15 cellular contexts compared by ENCODE assay signal in the genomic region with DNA sequence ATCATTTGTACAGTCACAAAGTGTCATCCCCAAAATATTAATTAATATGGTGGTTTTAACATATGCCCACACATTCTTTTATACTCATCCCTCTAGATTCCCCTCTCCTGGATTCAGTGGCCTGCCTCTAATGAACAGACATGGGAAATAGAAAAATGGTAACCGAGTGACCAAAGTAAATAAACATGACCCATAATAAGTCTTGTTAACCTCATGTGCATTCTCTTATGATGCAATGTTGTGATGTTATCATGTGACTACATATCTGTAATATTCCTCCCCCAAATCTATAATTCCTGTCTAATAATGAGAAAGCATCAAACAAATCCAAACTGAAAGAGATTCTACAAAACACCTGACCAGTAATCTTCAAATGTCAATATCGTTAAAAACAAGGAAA.
DNase-seq lines count a peak whose midpoint lies in the region; FAIRE-seq and TF ChIP-seq lines count a peak whose summit lies in the region.
"Had no signal": no experiment of that assay in that cellular context is flagged by ENCODE, and none has a peak within 500 bp of the region (broad histone marks: within the 10 kb centered on the region; RNA-seq: fewer than 3 reads in every experiment).

No MANE protein-coding gene starts in this region.

- no peaks in the 10 kb centered on the region for H4K20me1 ChIP-seq in endothelial cell of umbilical vein (replicated peaks; ENCODE audit: control insufficient read depth, extremely low read depth, insufficient read depth, low read length)

- CTCF ChIA-PET in endothelial cell of umbilical vein (lab: Charles Lee): interaction anchor here (0.6 to 3.9 kb wide), 27 partner anchors 9 to 630 kb away, joined by 3 to 125 read pairs (median 5); no protein-coding TSS in a partner anchor

- BruUV-seq in endothelial cell of umbilical vein (replicated peaks; lab: Mats Ljungman, UMichigan): no TSS peak

- no peak for TF ChIP-seq POLR2A in endothelial cell of umbilical vein (IDR thresholded peaks at IDR 0.05; ENCODE audit: low read depth, low read length)

- no peak overlapping the region for H3K9ac ChIP-seq in endothelial cell of umbilical vein (replicated peaks; ENCODE audit: extremely low read depth, insufficient read depth, low read length)

- no peak overlapping the region for H3K4me3 ChIP-seq in endothelial cell of umbilical vein (replicated peaks in 1 of 3; ENCODE audit: insufficient read depth in 1 of 3, low read depth in 1 of 3, low read length in 3 of 3)

- no peak for TF ChIP-seq CTCF in endothelial cell of umbilical vein (IDR thresholded peaks at IDR 0.05; ENCODE audit: extremely low read depth in 1 of 2, insufficient read depth in 1 of 2, low read depth in 1 of 2, low read length in 2 of 2)

- H3K36me3 ChIP-seq in endothelial cell of umbilical vein (ENCODE audit: control insufficient read depth in 2 of 2, extremely low read depth in 1 of 2, insufficient read depth in 2 of 2, low read length in 2 of 2): no peaks in the 10 kb centered on the region

- H3K79me2 ChIP-seq in endothelial cell of umbilical vein (ENCODE audit: control insufficient read depth, insufficient read depth, low read length): no peaks in the 10 kb centered on the region

- FAIRE-seq in endothelial cell of umbilical vein (lab: Jason Lieb, UNC): no peak

- H3K27ac ChIP-seq in endothelial cell of umbilical vein (ENCODE audit: insufficient read depth, low read depth, low read length): no peak overlapping the region

- H2AFZ ChIP-seq in endothelial cell of umbilical vein (ENCODE audit: low read depth, low read length): no peak overlapping the region

- POLR2A ChIA-PET in endothelial cell of umbilical vein (lab: Charles Lee): no interaction called here

- H3K27me3 ChIP-seq in endothelial cell of umbilical vein (ENCODE audit: control insufficient read depth in 2 of 2, insufficient read depth in 2 of 2, low read length in 2 of 2): no peaks in the 10 kb centered on the region

- no peaks in the 10 kb centered on the region for H3K9me1 ChIP-seq in endothelial cell of umbilical vein (replicated peaks; ENCODE audit: control insufficient read depth, extremely low read depth, insufficient read depth, low read length)

- H3K4me2 ChIP-seq in endothelial cell of umbilical vein (ENCODE audit: insufficient read depth, low read length): no peak overlapping the region

- H3K4me1 ChIP-seq in endothelial cell of umbilical vein (ENCODE audit: control insufficient read depth, extremely low read depth, insufficient read depth, low read length): peaks cover 10% of the 10 kb centered on the region

- dilution Hi-C loops in endothelial cell of umbilical vein (cut with MboI; ENCODE audit: extremely low pct_ligation_motif_present, low sequenced_read_pairs): no loop called here

- DNase-seq in EL (peak; percentile 52), NCI-H226 (peak; percentile 41), endothelial cell of umbilical vein (ENCODE audit: low read depth, low spot score) (peak; percentile 17), lung microvascular endothelial cell (ENCODE audit: low read depth in 2 of 2) (peak; percentile 46 to 52), mucosa of gallbladder (ENCODE audit: low spot score) (no peak), posterior cingulate gyrus (no peak), T-helper 1 cell (no peak)
- DNase-seq: Calu3; CD4-positive, alpha-beta T cell; GF-D8; H9; NCI-H1436; NCI-H2081; NCI-H526; PC-3 had no signal

- intact Hi-C loops in endothelial cell of umbilical vein (cut with micrococcal nuclease): no loop called here
- intact Hi-C loops in posterior cingulate gyrus (cut with DNase I): no loop called here

- no peaks in the 10 kb centered on the region for H3K9me3 ChIP-seq in endothelial cell of umbilical vein (replicated peaks; ENCODE audit: control insufficient read depth, insufficient read depth, low read length)

TF ChIP-seq in endothelial cell of umbilical vein, 7 proteins besides CTCF, POLR2A, EP300 and RAD21:
- no peak for TF ChIP-seq FOS (IDR thresholded peaks at IDR 0.05; ENCODE audit: borderline replicate concordance, insufficient read depth, low read length)
- no peak for TF ChIP-seq POLR2AphosphoS5 (IDR thresholded peaks at IDR 0.05; ENCODE audit: insufficient read depth, low read depth, low read length)
- TF ChIP-seq MYC (IDR thresholded peaks at IDR 0.05; ENCODE audit: low read depth, low read length): no peak
- no peak for TF ChIP-seq GATA2 (IDR thresholded peaks at IDR 0.05; ENCODE audit: insufficient read depth, insufficient read length, low read depth, low read length)
- TF ChIP-seq JUN (IDR thresholded peaks at IDR 0.05; ENCODE audit: borderline replicate concordance, insufficient read depth, insufficient read length, low read depth): no peak
- TF ChIP-seq MAX (IDR thresholded peaks at IDR 0.05; ENCODE audit: insufficient read depth, insufficient read length): no peak
- TF ChIP-seq EZH2 (IDR thresholded peaks at IDR 0.05; ENCODE audit: borderline replicate concordance, low read depth, low read length, severe bottlenecking): no peak

Comparison
In these comparisons a context has a peak if more than half of its experiments do, and no peak if none do; other contexts are left out.
1. DNase-seq: peak in EL (single experiment), NCI-H226 (single experiment), endothelial cell of umbilical vein (single experiment) and lung microvascular endothelial cell (2 of 2); none in mucosa of gallbladder (single experiment), posterior cingulate gyrus (0 of 10) and T-helper 1 cell (0 of 5).